In genomic region chr3:44136421-44136820, GRCh38 we compare ENCODE assay signal across 1 cellular context.
TF ChIP-seq lines count a peak whose summit lies in the region.

No MANE protein-coding gene starts in this region.

TF ChIP-seq in HCT116, 20 proteins besides CTCF, POLR2A, EP300 and RAD21:
- TF ChIP-seq, protein P1, sequence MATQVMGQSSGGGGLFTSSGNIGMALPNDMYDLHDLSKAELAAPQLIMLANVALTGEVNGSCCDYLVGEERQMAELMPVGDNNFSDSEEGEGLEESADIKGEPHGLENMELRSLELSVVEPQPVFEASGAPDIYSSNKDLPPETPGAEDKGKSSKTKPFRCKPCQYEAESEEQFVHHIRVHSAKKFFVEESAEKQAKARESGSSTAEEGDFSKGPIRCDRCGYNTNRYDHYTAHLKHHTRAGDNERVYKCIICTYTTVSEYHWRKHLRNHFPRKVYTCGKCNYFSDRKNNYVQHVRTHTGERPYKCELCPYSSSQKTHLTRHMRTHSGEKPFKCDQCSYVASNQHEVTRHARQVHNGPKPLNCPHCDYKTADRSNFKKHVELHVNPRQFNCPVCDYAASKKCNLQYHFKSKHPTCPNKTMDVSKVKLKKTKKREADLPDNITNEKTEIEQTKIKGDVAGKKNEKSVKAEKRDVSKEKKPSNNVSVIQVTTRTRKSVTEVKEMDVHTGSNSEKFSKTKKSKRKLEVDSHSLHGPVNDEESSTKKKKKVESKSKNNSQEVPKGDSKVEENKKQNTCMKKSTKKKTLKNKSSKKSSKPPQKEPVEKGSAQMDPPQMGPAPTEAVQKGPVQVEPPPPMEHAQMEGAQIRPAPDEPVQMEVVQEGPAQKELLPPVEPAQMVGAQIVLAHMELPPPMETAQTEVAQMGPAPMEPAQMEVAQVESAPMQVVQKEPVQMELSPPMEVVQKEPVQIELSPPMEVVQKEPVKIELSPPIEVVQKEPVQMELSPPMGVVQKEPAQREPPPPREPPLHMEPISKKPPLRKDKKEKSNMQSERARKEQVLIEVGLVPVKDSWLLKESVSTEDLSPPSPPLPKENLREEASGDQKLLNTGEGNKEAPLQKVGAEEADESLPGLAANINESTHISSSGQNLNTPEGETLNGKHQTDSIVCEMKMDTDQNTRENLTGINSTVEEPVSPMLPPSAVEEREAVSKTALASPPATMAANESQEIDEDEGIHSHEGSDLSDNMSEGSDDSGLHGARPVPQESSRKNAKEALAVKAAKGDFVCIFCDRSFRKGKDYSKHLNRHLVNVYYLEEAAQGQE (IDR thresholded peaks at IDR 0.05; ENCODE audit: low read depth), result peak; percentile 67
- TF ChIP-seq CEBPB (IDR thresholded peaks at IDR 0.05; ENCODE audit: low read depth) (no peak), JUND (IDR thresholded peaks at IDR 0.05) (no peak)
